In the genomic region with DNA sequence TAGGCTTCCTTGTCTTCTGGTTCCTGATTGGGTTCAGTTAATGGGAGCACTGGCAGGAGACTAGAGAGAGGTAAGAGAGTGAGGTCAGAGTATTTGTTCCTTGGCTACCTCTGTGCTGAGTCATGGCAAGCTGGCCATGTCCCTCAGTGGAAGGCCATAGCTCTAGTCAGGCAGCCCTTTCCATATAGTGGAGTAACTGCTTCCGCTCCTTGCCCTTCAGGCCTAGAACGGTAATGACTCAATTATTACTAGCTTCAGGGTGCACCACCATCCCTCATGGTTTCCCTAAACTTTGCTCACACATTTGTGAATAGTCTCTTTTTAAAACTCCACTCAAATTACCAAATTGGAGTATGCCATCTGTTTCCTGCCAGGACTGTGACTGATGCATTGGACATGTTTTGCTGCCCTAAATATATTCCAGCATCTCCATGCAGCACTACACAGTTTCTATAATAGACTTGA, we compare ENCODE assay signal across 12 cellular contexts. TPM values are rescaled to one million over a fixed set of nuclear protein-coding genes. Genes with fewer than 3 reads are reported as not detected.
DNase-seq lines count a peak whose midpoint lies in the region; ATAC-seq and TF ChIP-seq lines count a peak whose summit lies in the region.
"Had no signal": no experiment of that assay in that cellular context is flagged by ENCODE, and none has a peak within 500 bp of the region (broad histone marks: within the 10 kb centered on the region; RNA-seq: fewer than 3 reads in every experiment).

No MANE protein-coding gene starts in this region.

- H3K9me3 ChIP-seq in right atrium auricular region: peaks cover 0 to 3% of the 10 kb centered on the region in 2 donors

- H3K27ac Mint-ChIP-seq in endothelial cell (ENCODE audit: unreplicated experiment): no peak overlapping the region
- H3K27ac Mint-ChIP-seq: activated T-cell treated with anti-CD3 and anti-CD28 coated beads, Interleukin-2, amount 50 U/mL, for 24 hours; natural killer cell treated with Interleukin-12 subunit alpha and Interleukin-12 subunit beta and Interleukin-15 and Interleukin-18, amount 100 ng/mL, for 72 hours had no signal

- ATAC-seq in GM18519 (IDR thresholded peaks at IDR 0.05; ENCODE audit: low FRiP score, unreplicated experiment): no peak
- ATAC-seq: natural killer cell treated with Interleukin-12 subunit alpha and Interleukin-12 subunit beta and Interleukin-15 and Interleukin-18, amount 100 ng/mL, for 72 hours had no signal

- H3K4me3 ChIP-seq in cardiac fibroblast (replicated peaks in 1 of 2; ENCODE audit: low read depth in 2 of 2, low read length in 2 of 2) (no peak overlapping the region), right atrium auricular region (no peak overlapping the region)

- no peaks in the 10 kb centered on the region for H3K36me3 Mint-ChIP-seq in endothelial cell (ENCODE audit: low read depth, unreplicated experiment)
- H3K36me3 Mint-ChIP-seq: natural killer cell treated with Interleukin-12 subunit alpha and Interleukin-12 subunit beta and Interleukin-15 and Interleukin-18, amount 100 ng/mL, for 72 hours had no signal

- TF ChIP-seq CTCF in cardiac fibroblast (IDR thresholded peaks at IDR 0.05; ENCODE audit: low read depth, low read length): peak; percentile 31
- no peak for TF ChIP-seq CTCF in endothelial cell (IDR thresholded peaks at IDR 0.05; ENCODE audit: unreplicated experiment)
- no peak for TF ChIP-seq CTCF in right atrium auricular region (IDR thresholded peaks at IDR 0.05)

- DNase-seq in DMS 273 (lab: John Stamatoyannopoulos, UW; ENCODE audit: unreplicated experiment): peak; percentile 80
- DNase-seq in M059J (ENCODE audit: low read depth): peak; percentile 95
- peak; percentile 28 to 93 for DNase-seq in cardiac fibroblast (ENCODE audit: low read depth in 2 of 2)
- DNase-seq in lung microvascular endothelial cell (ENCODE audit: low read depth in 2 of 2): peak; percentile 11 to 97
- DNase-seq in endothelial cell (ENCODE audit: low spot score): no peak
- no peak for DNase-seq in right atrium auricular region (ENCODE audit: low spot score)
- no peak for DNase-seq in SKM-1 treated with dmso at 0.1 percent for 144 hours (lab: John Stamatoyannopoulos, UW; ENCODE audit: unreplicated experiment)
- DNase-seq: activated T-cell treated with anti-CD3 and anti-CD28 coated beads, Interleukin-2, amount 50 U/mL, for 24 hours; NCI-H1417; OCI-M1 had no signal

- H3K4me1 ChIP-seq in right atrium auricular region: no peaks in the 10 kb centered on the region

- no peak overlapping the region for H3K27ac ChIP-seq in right atrium auricular region

- no peak overlapping the region for H3K4me3 Mint-ChIP-seq in endothelial cell (ENCODE audit: unreplicated experiment)
- H3K4me3 Mint-ChIP-seq: activated T-cell treated with anti-CD3 and anti-CD28 coated beads, Interleukin-2, amount 50 U/mL, for 24 hours; natural killer cell treated with Interleukin-12 subunit alpha and Interleukin-12 subunit beta and Interleukin-15 and Interleukin-18, amount 100 ng/mL, for 72 hours had no signal

- no peaks in the 10 kb centered on the region for H3K27me3 ChIP-seq in right atrium auricular region

- H3K36me3 ChIP-seq in right atrium auricular region: no peaks in the 10 kb centered on the region

- no peaks in the 10 kb centered on the region for H3K9me3 Mint-ChIP-seq in endothelial cell (ENCODE audit: unreplicated experiment)
- H3K9me3 Mint-ChIP-seq: natural killer cell treated with Interleukin-12 subunit alpha and Interleukin-12 subunit beta and Interleukin-15 and Interleukin-18, amount 100 ng/mL, for 72 hours had no signal

- no peaks in the 10 kb centered on the region for H3K4me1 Mint-ChIP-seq in endothelial cell (ENCODE audit: unreplicated experiment)

- no peaks in the 10 kb centered on the region for H3K27me3 Mint-ChIP-seq in endothelial cell (ENCODE audit: unreplicated experiment)

RNA-seq across cellular contexts. Expression of gene ANO10, which starts 10.5 kb away (rescaled TPM):
- 18.7 and 30.6 TPM in 2 replicates for total RNA-seq in M059J (2014; rRNA removed; shearing (Covaris generic))
- total RNA-seq in lung microvascular endothelial cell: 29.0 and 41.5 TPM in 2 replicates
- 112 TPM for total RNA-seq in endothelial cell (ENCODE audit: unreplicated experiment)
- 10 to 100 TPM in 1 of 2 donors, 1 to 10 TPM in 1; 9.6 to 11.3 TPM for total RNA-seq in right atrium auricular region

RNA-seq across cellular contexts. Expression of gene ABHD5, which starts 58.4 kb away (rescaled TPM):
- 22.2 and 27.7 TPM in 2 replicates for total RNA-seq in M059J (2014; rRNA removed; shearing (Covaris generic))
- total RNA-seq in lung microvascular endothelial cell: 9.1 and 9.8 TPM in 2 replicates
- total RNA-seq in endothelial cell (ENCODE audit: unreplicated experiment): 17.5 TPM
- total RNA-seq in right atrium auricular region: 10 to 100 TPM; 16.4 to 20.2 TPM

Comparison
In these comparisons a context has a peak if more than half of its experiments do, and no peak if none do; other contexts are left out.
1. DNase-seq: peak in DMS 273 (single experiment), M059J (single experiment), cardiac fibroblast (2 of 2) and lung microvascular endothelial cell (2 of 2); none in endothelial cell (single experiment), right atrium auricular region (single experiment) and SKM-1 treated with dmso at 0.1 percent for 144 hours (single experiment).